In the genomic region with DNA sequence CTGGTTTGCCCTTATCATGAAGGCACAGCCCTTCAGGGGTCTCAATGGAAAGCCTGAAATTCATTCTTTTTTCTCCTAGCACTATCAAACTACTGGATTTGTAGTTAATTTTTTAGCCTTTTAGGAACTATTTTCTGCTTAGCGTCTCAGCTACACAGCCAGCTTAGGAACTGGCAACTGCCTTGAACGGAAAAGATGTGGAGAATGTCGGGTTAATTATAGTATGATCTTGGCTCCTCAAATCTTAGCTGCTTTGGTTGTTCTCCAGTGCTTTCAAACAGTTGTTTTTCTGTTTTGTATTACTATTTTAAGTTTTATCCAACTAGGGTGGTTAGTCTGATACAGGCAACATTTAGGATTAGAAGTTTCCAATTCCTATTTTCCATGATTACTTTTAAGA, we compare ENCODE assay signal across 22 cellular contexts. TPM values are rescaled to one million over a fixed set of nuclear protein-coding genes. Genes with fewer than 3 reads are reported as not detected.
DNase-seq lines count a peak whose midpoint lies in the region; ATAC-seq, FAIRE-seq and TF ChIP-seq lines count a peak whose summit lies in the region.
"Had no signal": no experiment of that assay in that cellular context is flagged by ENCODE, and none has a peak within 500 bp of the region (broad histone marks: within the 10 kb centered on the region; RNA-seq: fewer than 3 reads in every experiment).

No MANE protein-coding gene starts in this region.

- no peaks in the 10 kb centered on the region for H3K27me3 ChIP-seq in CD4-positive, CD25-positive, alpha-beta regulatory T cell (ENCODE audit: control insufficient read depth, insufficient read depth, low read length)
- H3K27me3 ChIP-seq: BE2C had no signal

- peaks cover 55% of the 10 kb centered on the region for H3K36me3 ChIP-seq in CD4-positive, CD25-positive, alpha-beta regulatory T cell (ENCODE audit: control insufficient read depth, insufficient read depth, low read length)

- H3K9me3 ChIP-seq in CD4-positive, CD25-positive, alpha-beta regulatory T cell (ENCODE audit: control insufficient read depth in 2 of 2, low read length in 2 of 2), result no peaks in the 10 kb centered on the region
- H3K9me3 ChIP-seq: BE2C had no signal

- CTCF ChIA-PET in activated CD4-positive, alpha-beta T cell treated with anti-CD3 and anti-CD28 coated beads for 36 hours (lab: Charles Lee), result interaction anchor here (1.4 kb wide), 1 partner anchor 20 kb away, joined by 4 read pairs; no protein-coding TSS in a partner anchor

- in situ Hi-C loops in KBM-7 (cut with MboI; ENCODE audit: low pct_unique_long_range_greater_than_20kb, low sequenced_read_pairs), result no loop called here

- POLR2A ChIA-PET in activated CD4-positive, alpha-beta T cell treated with anti-CD3 and anti-CD28 coated beads for 36 hours (lab: Charles Lee), result no interaction called here

- no peak for FAIRE-seq in urothelium cell line (lab: Jason Lieb, UNC)
- FAIRE-seq: GM19239 had no signal

- peaks cover 22% of the 10 kb centered on the region for H3K36me3 Mint-ChIP-seq in CD4-positive, CD25-positive, alpha-beta regulatory T cell
- H3K36me3 Mint-ChIP-seq in HFFc6 (ENCODE audit: low read depth) (peaks cover 53% of the 10 kb centered on the region; the same call in 1 of the 2 replicates), endothelial cell (ENCODE audit: low read depth, unreplicated experiment) (no peaks in the 10 kb centered on the region)
- peaks cover 26% of the 10 kb centered on the region for H3K36me3 Mint-ChIP-seq in activated CD4-positive, alpha-beta T cell treated with anti-CD3 and anti-CD28 coated beads for 36 hours (ENCODE audit: low read depth)

- TF ChIP-seq CTCF in HFFc6 (IDR thresholded peaks at IDR 0.05), result no peak
- no peak for TF ChIP-seq CTCF in endothelial cell (IDR thresholded peaks at IDR 0.05; ENCODE audit: unreplicated experiment)

- no peak overlapping the region for H3K4me3 ChIP-seq in CD4-positive, CD25-positive, alpha-beta regulatory T cell (ENCODE audit: low read depth, low read length)
- H3K4me3 ChIP-seq: PC-9 had no signal

- intact Hi-C loops in activated CD4-positive, alpha-beta T cell treated with anti-CD3 and anti-CD28 coated beads for 36 hours (cut with DNase I, micrococcal nuclease), result no loop called here

- peak overlapping the region in 2 of 3 donors; percentile 25 to 60 for H3K27ac Mint-ChIP-seq in CD4-positive, CD25-positive, alpha-beta regulatory T cell
- peak overlapping the region; percentile 59 for H3K27ac Mint-ChIP-seq in HFFc6
- H3K27ac Mint-ChIP-seq in endothelial cell (ENCODE audit: unreplicated experiment), result peak overlapping the region; percentile 55
- H3K27ac Mint-ChIP-seq in activated CD4-positive, alpha-beta T cell treated with anti-CD3 and anti-CD28 coated beads for 36 hours, result no peak overlapping the region

- no peak overlapping the region for H3K4me3 Mint-ChIP-seq in CD4-positive, CD25-positive, alpha-beta regulatory T cell
- H3K4me3 Mint-ChIP-seq in HFFc6, result no peak overlapping the region
- no peak overlapping the region for H3K4me3 Mint-ChIP-seq in endothelial cell (ENCODE audit: unreplicated experiment)
- no peak overlapping the region for H3K4me3 Mint-ChIP-seq in activated CD4-positive, alpha-beta T cell treated with anti-CD3 and anti-CD28 coated beads for 36 hours

- H3K9me3 Mint-ChIP-seq in CD4-positive, CD25-positive, alpha-beta regulatory T cell, result peaks cover 0 to 2% (median 0%) of the 10 kb centered on the region in 7 donors
- H3K9me3 Mint-ChIP-seq in HFFc6, result no peaks in the 10 kb centered on the region
- no peaks in the 10 kb centered on the region for H3K9me3 Mint-ChIP-seq in endothelial cell (ENCODE audit: unreplicated experiment)
- no peaks in the 10 kb centered on the region for H3K9me3 Mint-ChIP-seq in activated CD4-positive, alpha-beta T cell treated with anti-CD3 and anti-CD28 coated beads for 36 hours (ENCODE audit: low read depth)

- no peak for DNase-seq in CD4-positive, CD25-positive, alpha-beta regulatory T cell
- DNase-seq in HFFc6 (no peak), endothelial cell (ENCODE audit: low spot score) (no peak), myocyte (ENCODE audit: low read depth) (peak; percentile 26), KBM-7 (no peak), urothelium cell line (ENCODE audit: low spot score) (no peak)
- no peak for DNase-seq in activated CD4-positive, alpha-beta T cell treated with anti-CD3 and anti-CD28 coated beads for 36 hours
- DNase-seq: BE2C, EL, GF-D8, H7, NCI-H1092 treated with DMSO at 0.1 percent for 48 hours, NCI-H1436 treated with DMSO at 0.1 percent for 48 hours, NCI-H1930, NCI-H2227 treated with DMSO at 0.1 percent for 48 hours, NCI-H510A, NCI-H748 treated with DMSO at 0.1 percent for 48 hours, PC-9, RPMI8226, SIG-M5 had no signal

- peaks cover 8% of the 10 kb centered on the region for H3K4me1 ChIP-seq in CD4-positive, CD25-positive, alpha-beta regulatory T cell (ENCODE audit: control insufficient read depth, insufficient read depth, low read length, poor library complexity, severe bottlenecking)
- H3K4me1 ChIP-seq: BE2C had no signal

- peaks cover 24 to 28% (median 25%) of the 10 kb centered on the region in 4 donors for H3K4me1 Mint-ChIP-seq in CD4-positive, CD25-positive, alpha-beta regulatory T cell
- H3K4me1 Mint-ChIP-seq in HFFc6 (ENCODE audit: low read depth), result no peaks in the 10 kb centered on the region; the same call in 1 of the 2 replicates
- no peaks in the 10 kb centered on the region for H3K4me1 Mint-ChIP-seq in endothelial cell (ENCODE audit: unreplicated experiment)
- H3K4me1 Mint-ChIP-seq in activated CD4-positive, alpha-beta T cell treated with anti-CD3 and anti-CD28 coated beads for 36 hours, result peaks cover 7% of the 10 kb centered on the region

- no peaks in the 10 kb centered on the region for H3K27me3 Mint-ChIP-seq in CD4-positive, CD25-positive, alpha-beta regulatory T cell
- H3K27me3 Mint-ChIP-seq in HFFc6 (ENCODE audit: insufficient read depth) (no peaks in the 10 kb centered on the region), endothelial cell (ENCODE audit: unreplicated experiment) (no peaks in the 10 kb centered on the region)
- H3K27me3 Mint-ChIP-seq in activated CD4-positive, alpha-beta T cell treated with anti-CD3 and anti-CD28 coated beads for 36 hours, result no peaks in the 10 kb centered on the region

- ATAC-seq in CD4-positive, CD25-positive, alpha-beta regulatory T cell (ENCODE audit: low read depth in 2 of 2), result no peak
- no peak for ATAC-seq in activated CD4-positive, alpha-beta T cell treated with anti-CD3 and anti-CD28 coated beads for 36 hours

- H3K27ac ChIP-seq in CD4-positive, CD25-positive, alpha-beta regulatory T cell (ENCODE audit: insufficient read depth, low read length, poor library complexity, severe bottlenecking), result no peak overlapping the region
- H3K27ac ChIP-seq: KMS-11, PC-9 had no signal

RNA-seq across cellular contexts. Expression of a gene that starts 44.1 kb away (rescaled TPM):
- total RNA-seq in CD4-positive, CD25-positive, alpha-beta regulatory T cell, result 393 TPM
- 10 to 100 TPM; 60.0 to 65.8 (median 63.5) TPM for polyA plus RNA-seq in CD4-positive, CD25-positive, alpha-beta regulatory T cell
- 10 to 100 TPM; 49.5 to 69.0 (median 66.4) TPM for total RNA-seq in HFFc6 (2021; fragmentation: NEBNext Ultra II Directional; extraction: Animal tissue kit (Norgen Biotek cat#: 25700))
- total RNA-seq in endothelial cell (ENCODE audit: unreplicated experiment) (33.9 TPM), myocyte (46.2 and 56.7 TPM in 2 replicates)
- 25.0 TPM for polyA plus RNA-seq in myocyte (2012)
- total RNA-seq in activated CD4-positive, alpha-beta T cell treated with anti-CD3 and anti-CD28 coated beads for 36 hours, result 100 to 1,000 TPM in 1 of 2 experiments, 10 to 100 TPM in 1; 62.7 to 111 TPM
